Comparison of ENCODE assay signal across 8 cellular contexts in genomic region chr12:53295070-53295890, GRCh38. TPM values are rescaled to one million over a fixed set of nuclear protein-coding genes. Genes with fewer than 3 reads are reported as not detected.
A peak's percentile ranks its signal among the peaks of the same experiment; 100 is the strongest.
DNase-seq lines count a peak whose midpoint lies in the region; ATAC-seq, FAIRE-seq and TF ChIP-seq lines count a peak whose summit lies in the region.

TSS of gene PFDN5 (plus strand) at chr12:53295542. CDS start at chr12:53295568, 26 bp downstream.

- H4K8ac ChIP-seq in H1 (ENCODE audit: extremely low read depth, insufficient read depth, low read length), result peak within 1 kb of the TSS; percentile 94; the same call in 1 of the 2 replicates
- H4K8ac ChIP-seq in mesenchymal stem cell (ENCODE audit: low read length), result peak within 1 kb of the TSS; percentile 97

- H3K4ac ChIP-seq in H1 (replicated peaks; ENCODE audit: insufficient read length, low read depth, low read length) (peak within 1 kb of the TSS; percentile 87), mesenchymal stem cell (ENCODE audit: low read depth in 1 of 2, low read length in 2 of 2) (peak within 1 kb of the TSS; percentile 61 to 81)

- POLR2A ChIA-PET in CD8-positive, alpha-beta memory T cell (lab: Charles Lee), result interaction anchor here (0.5 to 2.0 kb wide), 18 partner anchors 22 to 435 kb away, joined by 3 to 12 read pairs (median 4); partner anchors contain the start of genes AAAS, CSAD, EIF4B and ESPL1
- POLR2A ChIA-PET in H1 (lab: Charles Lee; ENCODE audit: partially characterized antibody), result interaction anchor here (0.7 to 6.7 kb wide), 23 partner anchors 8 to 216 kb away, joined by 3 to 76 read pairs (median 5); partner anchors contain the start of genes AAAS, ESPL1, SPRYD3 and TARBP2

- TF ChIP-seq EP300 in H1 (IDR thresholded peaks at IDR 0.05; ENCODE audit: borderline replicate concordance in 1 of 2, low read depth in 2 of 2, low read length in 2 of 2), result no peak

- H3K4me1 Mint-ChIP-seq in CD8-positive, alpha-beta memory T cell, result peaks cover 43 to 53% (median 47%) of the 10 kb centered on the region in 3 donors

- peak within 1 kb of the TSS; percentile 85 for H4K5ac ChIP-seq in H1 (ENCODE audit: insufficient read length, low read depth, low read length)

- H3K36me3 ChIP-seq in CD8-positive, alpha-beta memory T cell (ENCODE audit: insufficient read depth, low read length), result peaks cover 13% of the 10 kb centered on the region
- H3K36me3 ChIP-seq in H1 (ENCODE audit: control insufficient read depth in 2 of 4, insufficient read depth in 4 of 4, low read length in 3 of 4) (peaks cover 8 to 24% (median 21%) of the 10 kb centered on the region in 4 experiments), mesenchymal stem cell (ENCODE audit: control insufficient read depth in 1 of 2, insufficient read depth in 2 of 2, low read depth in 1 of 2, low read length in 2 of 2) (peaks cover 19 to 41% of the 10 kb centered on the region in 2 experiments)

- H3K56ac ChIP-seq in H1 (replicated peaks; ENCODE audit: insufficient read length, low read depth, low read length), result peak within 1 kb of the TSS; percentile 87

- H3K27me3 Mint-ChIP-seq in CD8-positive, alpha-beta memory T cell, result no peaks in the 10 kb centered on the region

- peak within 1 kb of the TSS; percentile 87 for H3K27ac ChIP-seq in CD8-positive, alpha-beta memory T cell (ENCODE audit: low read depth, low read length)
- H3K27ac ChIP-seq in H1 (ENCODE audit: low read depth, low read length) (peak within 1 kb of the TSS; percentile 70), mesenchymal stem cell (ENCODE audit: low read length, poor library complexity, severe bottlenecking) (peak within 1 kb of the TSS; percentile 76)

- H3K9ac ChIP-seq in H1 (replicated peaks in 1 of 4; ENCODE audit: extremely low read depth in 1 of 4, low read depth in 3 of 4, low read length in 3 of 4) (peak within 1 kb of the TSS; percentile 90 to 95 (median 92)), mesenchymal stem cell (ENCODE audit: low read length) (peak within 1 kb of the TSS; percentile 98)

- H2BK5ac ChIP-seq in H1 (ENCODE audit: low read depth, low read length) (peak within 1 kb of the TSS; percentile 68), mesenchymal stem cell (ENCODE audit: low read depth, low read length, poor library complexity, severe bottlenecking) (no peak within 1 kb of the TSS)

- peak within 1 kb of the TSS; percentile 90 for H3K4me3 ChIP-seq in CD8-positive, alpha-beta memory T cell (ENCODE audit: low read length)
- peak within 1 kb of the TSS; percentile 70 to 100 (median 100) for H3K4me3 ChIP-seq in H1 (ENCODE audit: extremely low read depth in 1 of 4, insufficient read depth in 2 of 4, low read depth in 3 of 4, low read length in 4 of 4)
- peak within 1 kb of the TSS; percentile 86 to 99 for H3K4me3 ChIP-seq in mesenchymal stem cell (ENCODE audit: insufficient read depth in 1 of 2, low read depth in 1 of 2, low read length in 2 of 2)

- H3K9me3 ChIP-seq in CD8-positive, alpha-beta memory T cell (ENCODE audit: low read length), result no peaks in the 10 kb centered on the region
- no peaks in the 10 kb centered on the region for H3K9me3 ChIP-seq in H1 (ENCODE audit: insufficient read depth in 2 of 2, low read depth in 1 of 2, low read length in 1 of 2)
- no peaks in the 10 kb centered on the region for H3K9me3 ChIP-seq in mesenchymal stem cell (ENCODE audit: control insufficient read depth, low read length)

- no peak within 1 kb of the TSS for H2BK20ac ChIP-seq in H1 (ENCODE audit: low read length)

- no peaks in the 10 kb centered on the region for H3K9me3 Mint-ChIP-seq in CD8-positive, alpha-beta memory T cell

- H3K4me1 ChIP-seq in CD8-positive, alpha-beta memory T cell (ENCODE audit: insufficient read depth, low read length), result peaks cover 41% of the 10 kb centered on the region
- H3K4me1 ChIP-seq in H1 (replicated peaks in 1 of 4; ENCODE audit: control insufficient read depth in 3 of 4, insufficient read depth in 4 of 4, low read length in 3 of 4), result peaks cover 0 to 4% (median 2%) of the 10 kb centered on the region in 4 experiments; a peak in 5 of 7 replicates
- H3K4me1 ChIP-seq in mesenchymal stem cell (ENCODE audit: control insufficient read depth, insufficient read depth, low read depth, low read length), result peaks cover 14% of the 10 kb centered on the region

- peak within 1 kb of the TSS; percentile 52; the same call in 1 of the 2 replicates for H3K18ac ChIP-seq in H1 (ENCODE audit: extremely low read depth, low read length)
- H3K18ac ChIP-seq in mesenchymal stem cell (ENCODE audit: low read depth in 1 of 2, low read length in 2 of 2), result peak within 1 kb of the TSS; percentile 90 to 92

- H4K91ac ChIP-seq in H1 (replicated peaks; ENCODE audit: insufficient read length, low read length), result peak within 1 kb of the TSS; percentile 94
- peak within 1 kb of the TSS; percentile 55 for H4K91ac ChIP-seq in mesenchymal stem cell (ENCODE audit: low read length)

- H3K36me3 Mint-ChIP-seq in CD8-positive, alpha-beta memory T cell, result peaks cover 0 to 42% (median 3%) of the 10 kb centered on the region in 3 donors

- peak within 1 kb of the TSS; percentile 92 for H2BK120ac ChIP-seq in H1 (replicated peaks; ENCODE audit: low read depth, low read length)
- no peak within 1 kb of the TSS for H2BK120ac ChIP-seq in mesenchymal stem cell (ENCODE audit: low read depth, low read length)

- H3K79me1 ChIP-seq in H1 (ENCODE audit: low read depth, low read length) (0 out of 2 replicates have a peak, but pooled peaks cover under 1% of the 10 kb centered on the region), mesenchymal stem cell (replicated peaks; ENCODE audit: low read length, poor library complexity, severe bottlenecking) (no peaks in the 10 kb centered on the region)

- CTCF ChIA-PET in CD8-positive, alpha-beta memory T cell (lab: Charles Lee), result interaction anchor here (0.7 to 11.3 kb wide), 11 partner anchors 9 to 164 kb away, joined by 3 to 192 read pairs (median 4); partner anchors contain the start of genes AAAS, CSAD and ITGB7
- CTCF ChIA-PET in H1 (lab: Charles Lee; ENCODE audit: partially characterized antibody), result interaction anchor here (0.6 to 28.3 kb wide), 14 partner anchors 9 to 690 kb away, joined by 3 to 573 read pairs (median 5); partner anchors contain the start of genes AAAS, HOXC10 and ITGB7

- no peak within 1 kb of the TSS for H3K23ac ChIP-seq in H1 (ENCODE audit: insufficient read length)
- peak within 1 kb of the TSS in 1 of 2 experiments; percentile 98 for H3K23ac ChIP-seq in mesenchymal stem cell (ENCODE audit: low read length in 2 of 2)

- H3K14ac ChIP-seq in H1 (ENCODE audit: insufficient read length), result no peak within 1 kb of the TSS
- H3K14ac ChIP-seq in mesenchymal stem cell (ENCODE audit: low read length in 2 of 2), result peak within 1 kb of the TSS in 1 of 2 experiments; percentile 93

- peak; percentile 72 to 93 (median 87) for DNase-seq in CD8-positive, alpha-beta memory T cell
- DNase-seq in HS-5 (ENCODE audit: low read depth) (peak; percentile 76), NOMO-1 treated with DMSO at 0.1 percent for 48 hours (lab: John Stamatoyannopoulos, UW; ENCODE audit: unreplicated experiment) (peak; percentile 86), H1 (ENCODE audit: low read depth in 1 of 2, low spot score in 2 of 2) (peak; percentile 61 to 86), mesenchymal stem cell (peak; percentile 93)
- peak; percentile 70 to 75 for DNase-seq in activated CD8-positive, alpha-beta memory T cell treated with anti-CD3 and anti-CD28 coated beads for 4 hours (ENCODE audit: low read depth in 2 of 2)
- peak; percentile 74 for DNase-seq in stimulated activated CD8-positive, alpha-beta memory T cell treated with anti-CD3 and anti-CD28 coated beads, Interleukin-12 subunit alpha, Interleukin-12 subunit beta, amount 100 ng/mL, for 4 hours (ENCODE audit: low read depth)

- H2BK12ac ChIP-seq in H1 (ENCODE audit: low read depth, low read length) (no peak within 1 kb of the TSS), mesenchymal stem cell (ENCODE audit: low read length in 2 of 2) (peak within 1 kb of the TSS; percentile 8 to 65)

- peaks cover 10% of the 10 kb centered on the region for H3K23me2 ChIP-seq in H1 (ENCODE audit: low read depth, low read length)

- ATAC-seq in GM19468 (IDR thresholded peaks at IDR 0.05; ENCODE audit: extremely low read depth, unreplicated experiment), result peak; percentile 86

- no peaks in the 10 kb centered on the region for H3K27me3 ChIP-seq in CD8-positive, alpha-beta memory T cell (ENCODE audit: insufficient read depth, low read length, poor library complexity, severe bottlenecking)
- no peaks in the 10 kb centered on the region for H3K27me3 ChIP-seq in H1 (replicated peaks in 1 of 4; ENCODE audit: control insufficient read depth in 3 of 4, extremely low read depth in 1 of 4, insufficient read depth in 3 of 4, low read length in 3 of 4)
- H3K27me3 ChIP-seq in mesenchymal stem cell (ENCODE audit: control insufficient read depth in 1 of 2, insufficient read depth in 1 of 2, low read length in 2 of 2), result no peaks in the 10 kb centered on the region

- FAIRE-seq in H1 (lab: Jason Lieb, UNC), result peak; percentile 73

- H3K4me2 ChIP-seq in H1 (ENCODE audit: insufficient read depth in 1 of 2, low read depth in 2 of 2, low read length in 2 of 2) (peak within 1 kb of the TSS; percentile 93 to 95), mesenchymal stem cell (ENCODE audit: low read length, poor library complexity, severe bottlenecking) (peak within 1 kb of the TSS; percentile 72)

- H3K4me3 Mint-ChIP-seq in CD8-positive, alpha-beta memory T cell, result peak within 1 kb of the TSS; percentile 97 to 100 (median 100)

- H2AK5ac ChIP-seq in H1 (ENCODE audit: low read depth, low read length) (0 out of 2 replicates have a peak within 1 kb of the TSS, but pooled peaks have one; percentile 15), mesenchymal stem cell (ENCODE audit: low read length, severe bottlenecking) (no peak within 1 kb of the TSS)

- 5% methylated on average over 37 of the region's 42 CpGs; no CpG with 5 or more reads in 1 of the 2 experiments for WGBS in H1 (ENCODE audit: extremely low coverage in 1 of 2, insufficient coverage in 1 of 2, insufficient read length in 1 of 2, insufficient replicate concordance in 2 of 2, low coverage in 1 of 2, low lambda C conversion rate in 2 of 2, missing lambda C conversion rate in 1 of 2), 2 experiments
- under 1% methylated on average over 36 of the region's 42 CpGs for WGBS in mesenchymal stem cell

- TF ChIP-seq RAD21 in H1 (IDR thresholded peaks at IDR 0.05 in 1 of 2, conservative IDR thresholded peaks at IDR 0.05 in 1 of 2; ENCODE audit: low read depth in 2 of 2, low read length in 2 of 2), result no peak

- H2AFZ ChIP-seq in H1 (ENCODE audit: low read length) (peak within 1 kb of the TSS; percentile 99), mesenchymal stem cell (ENCODE audit: low read depth, low read length) (peak within 1 kb of the TSS; percentile 93)

- no peak for TF ChIP-seq CTCF in H1 (IDR thresholded peaks at IDR 0.05; ENCODE audit: control extremely low read depth in 1 of 3, insufficient read depth in 1 of 3, low read depth in 1 of 3, low read length in 3 of 3)

- H3K27ac Mint-ChIP-seq in CD8-positive, alpha-beta memory T cell, result peak within 1 kb of the TSS; percentile 93 to 100 (median 99)

- H2BK15ac ChIP-seq in H1 (ENCODE audit: low read length) (0 out of 2 replicates have a peak within 1 kb of the TSS, but pooled peaks have one; percentile 72), mesenchymal stem cell (ENCODE audit: low read depth, poor library complexity, severe bottlenecking) (peak within 1 kb of the TSS; percentile 77)

- H3K79me2 ChIP-seq in H1 (ENCODE audit: control insufficient read depth in 1 of 2, insufficient read depth in 2 of 2, low read length in 2 of 2), result peaks cover 5 to 19% of the 10 kb centered on the region in 2 experiments; a peak in 3 of 4 replicates

- TF ChIP-seq POLR2A in H1 (IDR thresholded peaks at IDR 0.05; ENCODE audit: control extremely low read depth in 1 of 2, low read depth in 2 of 2, low read length in 2 of 2), result peak; percentile 34 to 87

- H4K20me1 ChIP-seq in H1 (replicated peaks in 1 of 2; ENCODE audit: control insufficient read depth in 1 of 2, insufficient read depth in 2 of 2, low read length in 2 of 2), result no peaks in the 10 kb centered on the region

RNA-seq across cellular contexts. Expression of gene PFDN5, which starts in this region (rescaled TPM):
- 100 to 1,000 TPM; 380 to 385 TPM for total RNA-seq in CD8-positive, alpha-beta memory T cell
- polyA plus RNA-seq in CD8-positive, alpha-beta memory T cell, result 1,325 TPM
- 265 and 290 TPM in 2 replicates for total RNA-seq in H1 (2021; fragmentation: NEBNext Ultra II Directional; extraction: Animal tissue kit (Norgen Biotek cat#: 25700))
- 339 and 630 TPM in 2 replicates for polyA plus RNA-seq in H1 (2011; rRNA removed)
- polyA plus RNA-seq in H1 (2011; cell fraction: cytosol; rRNA removed), result 592 TPM
- polyA plus RNA-seq in H1 (2011; cell fraction: nucleus; rRNA removed), result 261 TPM
- polyA plus RNA-seq in H1 (2012, experiment 1 of 2), result 512 to 579 TPM (median 537 TPM) in 4 replicates
- 520 TPM for polyA plus RNA-seq in H1 (2012, experiment 2 of 2)
- polyA plus RNA-seq in H1 (2013, experiment 1 of 2), result 287 TPM
- 287 TPM for polyA plus RNA-seq in H1 (2013, experiment 2 of 2)
- polyA minus RNA-seq in H1 (2011; rRNA and poly(A)+ RNA removed), result 146 and 213 TPM in 2 replicates
- 69.1 TPM for polyA minus RNA-seq in H1 (2011; cell fraction: cytosol; rRNA and poly(A)+ RNA removed)
- 150 TPM for polyA minus RNA-seq in H1 (2011; cell fraction: nucleus; rRNA and poly(A)+ RNA removed)
- 447 TPM for polyA plus RNA-seq in mesenchymal stem cell (2013, experiment 1 of 2)
- 458 TPM for polyA plus RNA-seq in mesenchymal stem cell (2013, experiment 2 of 2)

Comparison
In these comparisons a context has a peak if more than half of its experiments do, and no peak if none do; other contexts are left out.
1. Peak in every context shown above with its lines: DNase-seq, ATAC-seq, H3K4me3 ChIP-seq and H3K27ac ChIP-seq.